Comparison of ENCODE assay signal across 38 cellular contexts in genomic region chr15:23397779-23398178, GRCh38. TPM values are rescaled to one million over a fixed set of nuclear protein-coding genes. Genes with fewer than 3 reads are reported as not detected.
A peak's percentile ranks its signal among the peaks of the same experiment; 100 is the strongest.
DNase-seq lines count a peak whose midpoint lies in the region; ATAC-seq and TF ChIP-seq lines count a peak whose summit lies in the region.
"Had no signal": no experiment of that assay in that cellular context is flagged by ENCODE, and none has a peak within 500 bp of the region (broad histone marks: within the 10 kb centered on the region; RNA-seq: fewer than 3 reads in every experiment).

No MANE protein-coding gene starts in this region.

- CTCF ChIA-PET in OCI-LY7 (lab: Charles Lee; ENCODE audit: unreplicated experiment), result no interaction called here

- H3K9ac ChIP-seq in MM.1S (ENCODE audit: low read length), result no peak overlapping the region

- H3K4me2 ChIP-seq in MM.1S (ENCODE audit: low read depth, low read length) (peak overlapping the region; percentile 13; the same call in 1 of the 2 replicates), OCI-LY7 (ENCODE audit: low read length) (no peak overlapping the region)
- H3K4me2 ChIP-seq: A549, GM23338, hepatocyte had no signal

- H3K27me3 ChIP-seq in MM.1S (replicated peaks; ENCODE audit: insufficient read depth, low read length), result no peaks in the 10 kb centered on the region
- H3K27me3 ChIP-seq in RWPE2 (ENCODE audit: insufficient read depth, poor library complexity, severe bottlenecking), result peaks cover 2% of the 10 kb centered on the region
- H3K27me3 ChIP-seq in right atrium auricular region, result no peaks in the 10 kb centered on the region
- H3K27me3 ChIP-seq: hepatocyte, upper lobe of right lung had no signal

- no peaks in the 10 kb centered on the region for H3K79me2 ChIP-seq in MM.1S (ENCODE audit: low read length)
- no peaks in the 10 kb centered on the region for H3K79me2 ChIP-seq in OCI-LY7 (ENCODE audit: insufficient read depth, low read depth, low read length)
- H3K79me2 ChIP-seq: hepatocyte had no signal

- DNase-seq in A172 (ENCODE audit: low spot score) (peak; percentile 19), MM.1S (no peak), RWPE2 (ENCODE audit: low spot score) (peak; percentile 59), right atrium auricular region (ENCODE audit: low spot score) (no peak), AG20443 (ENCODE audit: low spot score) (no peak), OCI-LY7 (ENCODE audit: low spot score) (no peak)
- DNase-seq in activated CD8-positive, alpha-beta memory T cell treated with anti-CD3 and anti-CD28 coated beads, Interleukin-2, amount 50 U/mL, for 48 hours, result no peak
- DNase-seq: activated CD4-positive, alpha-beta memory T cell treated with anti-CD3 and anti-CD28 coated beads, Interleukin-2, amount 10 ng/mL, durations not matched to agents 7 days and 5 days; activated CD4-positive, alpha-beta T cell treated with anti-CD3 and anti-CD28 coated beads for 1 hour; activated CD8-positive, alpha-beta memory T cell treated with anti-CD3 and anti-CD28 coated beads, Interleukin-2, amount 50 U/mL, for 4 hours; activated naive CD4-positive, alpha-beta T cell treated with Interleukin-2 at 50 U/mL for 16 hours; AML-193; body of pancreas; EL; kidney glomerular epithelial cell; natural killer cell; NCI-H2081; NCI-H2227 treated with DMSO at 0.1 percent for 48 hours; NCI-H526; SHP77 treated with DMSO at 0.1 percent for 48 hours; stimulated activated naive B cell treated with anti-CD40 and anti-IgM and Interleukin-4, amounts not matched to agents 10 μg/mL and 1 μg/mL and 100 μg/mL, for 72 hours; substantia nigra; T-helper 2 cell had no signal

- H3F3A ChIP-seq in MM.1S (ENCODE audit: insufficient read depth, low read length), result no peaks in the 10 kb centered on the region

- H4K20me1 ChIP-seq in MM.1S (ENCODE audit: insufficient read depth, low read length) (no peaks in the 10 kb centered on the region), OCI-LY7 (ENCODE audit: insufficient read depth, low read length) (no peaks in the 10 kb centered on the region)

- BruUV-seq in OCI-LY7 (replicated peaks; lab: Mats Ljungman, UMichigan), result no TSS peak

- intact Hi-C loops in OCI-LY7 (cut with micrococcal nuclease; ENCODE audit: unreplicated experiment), result no loop called here

- no peak overlapping the region for H3K4me3 ChIP-seq in MM.1S (ENCODE audit: low read length)
- H3K4me3 ChIP-seq in RWPE2 (ENCODE audit: severe bottlenecking), result no peak overlapping the region
- H3K4me3 ChIP-seq in right atrium auricular region, result no peak overlapping the region
- no peak overlapping the region for H3K4me3 ChIP-seq in OCI-LY7 (ENCODE audit: low read depth, low read length, poor library complexity, severe bottlenecking)
- H3K4me3 ChIP-seq: A549, body of pancreas, GM12878, GM23338, hepatocyte, mucosa of descending colon, skin epidermis, upper lobe of right lung had no signal

- H3K4me1 ChIP-seq in MM.1S (ENCODE audit: low read length) (peaks cover 8% of the 10 kb centered on the region; the same call in 1 of the 2 replicates), RWPE2 (ENCODE audit: insufficient read depth, poor library complexity, severe bottlenecking) (no peaks in the 10 kb centered on the region), right atrium auricular region (peaks cover 0 to 23% of the 10 kb centered on the region in 2 donors), OCI-LY7 (ENCODE audit: insufficient read depth, low read length, poor library complexity, severe bottlenecking) (no peaks in the 10 kb centered on the region)
- H3K4me1 ChIP-seq: body of pancreas, upper lobe of right lung had no signal

- TF ChIP-seq CTCF in MM.1S (IDR thresholded peaks at IDR 0.05; ENCODE audit: low read length) (no peak), RWPE2 (IDR thresholded peaks at IDR 0.05; ENCODE audit: poor library complexity, severe bottlenecking) (no peak), right atrium auricular region (IDR thresholded peaks at IDR 0.05) (no peak), OCI-LY7 (conservative IDR thresholded peaks at IDR 0.05; ENCODE audit: low read length) (no peak)

- ATAC-seq in RWPE2 (ENCODE audit: low read depth) (no peak), HG03280 (IDR thresholded peaks at IDR 0.05; ENCODE audit: unreplicated experiment) (no peak)
- ATAC-seq: A549; body of pancreas; GM12878; mucosa of descending colon; stimulated activated naive B cell treated with anti-CD40 and anti-IgM and Interleukin-4, amounts not matched to agents 10 μg/mL and 1 μg/mL and 100 μg/mL, for 72 hours; upper lobe of right lung had no signal

- H3K9me2 ChIP-seq in MM.1S (replicated peaks; ENCODE audit: insufficient read depth, low read length) (no peaks in the 10 kb centered on the region), OCI-LY7 (ENCODE audit: insufficient read depth, low read length) (no peaks in the 10 kb centered on the region)

- H2AFZ ChIP-seq in MM.1S (ENCODE audit: low read length) (peak overlapping the region; percentile 22; the same call in 1 of the 2 replicates), OCI-LY7 (ENCODE audit: low read length) (no peak overlapping the region)
- H2AFZ ChIP-seq: GM23338, hepatocyte had no signal

- H3K27ac ChIP-seq in MM.1S (ENCODE audit: low read length) (no peak overlapping the region), RWPE2 (ENCODE audit: poor library complexity, severe bottlenecking) (no peak overlapping the region), right atrium auricular region (peak overlapping the region; percentile 83 to 96), OCI-LY7 (ENCODE audit: low read depth, low read length, poor library complexity, severe bottlenecking) (no peak overlapping the region)
- H3K27ac ChIP-seq: A549, body of pancreas, hepatocyte, skin epidermis, upper lobe of right lung had no signal

- POLR2A ChIA-PET in OCI-LY7 (lab: Charles Lee), result no interaction called here

- H3K9me3 ChIP-seq in MM.1S (replicated peaks; ENCODE audit: insufficient read depth, low read length) (no peaks in the 10 kb centered on the region), RWPE2 (ENCODE audit: severe bottlenecking) (no peaks in the 10 kb centered on the region), right atrium auricular region (no peaks in the 10 kb centered on the region), OCI-LY7 (ENCODE audit: low read length) (no peaks in the 10 kb centered on the region)
- H3K9me3 ChIP-seq: A549, body of pancreas, mucosa of descending colon, upper lobe of right lung had no signal

- H3K36me3 ChIP-seq in MM.1S (replicated peaks; ENCODE audit: insufficient read depth, low read length) (no peaks in the 10 kb centered on the region), RWPE2 (ENCODE audit: low read depth) (no peaks in the 10 kb centered on the region), right atrium auricular region (no peaks in the 10 kb centered on the region), OCI-LY7 (ENCODE audit: insufficient read depth, low read length) (no peaks in the 10 kb centered on the region)
- H3K36me3 ChIP-seq: upper lobe of right lung had no signal

RNA-seq across cellular contexts. Expression of gene GOLGA8S, which starts 43.2 kb away (rescaled TPM):
- total RNA-seq in A172 (2014; rRNA removed; shearing (Covaris generic)), result not detected in 2 replicates
- total RNA-seq in right atrium auricular region, result under 1 TPM; 0.31 to 0.33 TPM
- not detected in 2 replicates for total RNA-seq in OCI-LY7 (2014; rRNA removed; shearing (Covaris generic))
- 0.09 and 0.10 TPM in 2 replicates for total RNA-seq in OCI-LY7 (2022)
- total RNA-seq: dermis microvascular lymphatic vessel endothelial cell, frontal cortex, GM12878, GM23338, HT1080, lung microvascular endothelial cell had no signal

RNA-seq across cellular contexts. Expression of gene GOLGA6L2, which starts 49.3 kb away (rescaled TPM):
- total RNA-seq in A172 (2014; rRNA removed; shearing (Covaris generic)), result not detected in 2 replicates
- not detected for total RNA-seq in right atrium auricular region
- total RNA-seq in OCI-LY7 (2014; rRNA removed; shearing (Covaris generic)), result not detected in 2 replicates
- total RNA-seq in OCI-LY7 (2022), result not detected in 2 replicates
- total RNA-seq: activated CD4-positive, alpha-beta memory T cell treated with anti-CD3 and anti-CD28 coated beads, Interleukin-2, amount 10 ng/mL, durations not matched to agents 7 days and 5 days; activated T-helper 1 cell treated with anti-CD3 and anti-CD28 coated beads, Interleukin-12 subunit alpha, Interleukin-12 subunit beta, Interleukin-2, Interleukin-4 antibody, amounts not matched to agents 30 ng/mL and 10 ng/mL and 1 ng/mL, durations not matched to agents 14 hours and 24 hours and 36 hours; body of pancreas; dermis microvascular lymphatic vessel endothelial cell; frontal cortex; GM12878; GM23338; hepatocyte; HT1080; lung microvascular endothelial cell; mucosa of descending colon; natural killer cell; omental fat pad; renal cortical epithelial cell; upper lobe of right lung had no signal

Comparison
In these comparisons a context has a peak if more than half of its experiments do, and no peak if none do; other contexts are left out.
1. DNase-seq: peak in A172 (single experiment) and RWPE2 (single experiment); none in MM.1S (single experiment), right atrium auricular region (single experiment), AG20443 (single experiment), OCI-LY7 (single experiment) and activated CD8-positive, alpha-beta memory T cell treated with anti-CD3 and anti-CD28 coated beads, Interleukin-2, amount 50 U/mL, for 48 hours (single experiment).
2. H3K27ac ChIP-seq: peak in right atrium auricular region (2 of 2); none in MM.1S (single experiment), RWPE2 (single experiment) and OCI-LY7 (single experiment).